Comparison of ENCODE assay signal across 12 cellular contexts in genomic region chr6:132952998-132953397, GRCh38.
A peak's percentile ranks its signal among the peaks of the same experiment; 100 is the strongest.
DNase-seq lines count a peak whose midpoint lies in the region; FAIRE-seq and TF ChIP-seq lines count a peak whose summit lies in the region.
"Had no signal": no experiment of that assay in that cellular context is flagged by ENCODE, and none has a peak within 500 bp of the region (broad histone marks: within the 10 kb centered on the region; RNA-seq: fewer than 3 reads in every experiment).

No MANE protein-coding gene starts in this region.

- DNase-seq in NCI-H2171 treated with DMSO at 0.1 percent for 48 hours (lab: John Stamatoyannopoulos, UW) (peak; percentile 49), NCI-H2171 (lab: John Stamatoyannopoulos, UW) (no peak), frontal cortex (ENCODE audit: low spot score in 2 of 2) (no peak), NCI-H82 treated with DMSO at 0.1 percent for 48 hours (lab: John Stamatoyannopoulos, UW; ENCODE audit: unreplicated experiment) (no peak), posterior vena cava (ENCODE audit: low spot score) (no peak)
- DNase-seq: CD8-positive, alpha-beta T cell; COR-L47; HFFc6 had no signal

- H3K4me3 ChIP-seq in BLaER1 treated with 17β-estradiol and CSF1 and Interleukin-3, amounts not matched to agents 10 nM and 100 nM, result no peak overlapping the region

- H3K9ac ChIP-seq in BLaER1 treated with 17β-estradiol and CSF1 and Interleukin-3, amounts not matched to agents 10 nM and 100 nM, result no peak overlapping the region

- H3K9me3 Mint-ChIP-seq in nephron, result no peaks in the 10 kb centered on the region
- H3K9me3 Mint-ChIP-seq: CD14-positive monocyte; CD8-positive, alpha-beta T cell; HFFc6 had no signal

- H3K36me3 ChIP-seq in BLaER1 treated with 17β-estradiol and CSF1 and Interleukin-3, amounts not matched to agents 10 nM and 100 nM, result no peaks in the 10 kb centered on the region

- H3K4me1 ChIP-seq in BLaER1 treated with 17β-estradiol and CSF1 and Interleukin-3, amounts not matched to agents 10 nM and 100 nM, result peaks cover 0 to 20% (median 13%) of the 10 kb centered on the region in 10 experiments; a peak in 12 of 20 replicates

- peaks cover 67% of the 10 kb centered on the region for H3K4me1 Mint-ChIP-seq in nephron
- H3K4me1 Mint-ChIP-seq: B cell, CD14-positive monocyte had no signal

- H3K27me3 Mint-ChIP-seq in nephron (ENCODE audit: low read depth), result no peaks in the 10 kb centered on the region

- peak overlapping the region in 7 of 11 experiments; percentile 4 to 62 (median 52); a peak in 13 of 22 replicates for H3K4me2 ChIP-seq in BLaER1 treated with 17β-estradiol and CSF1 and Interleukin-3, amounts not matched to agents 10 nM and 100 nM

- no peaks in the 10 kb centered on the region for H3K36me3 Mint-ChIP-seq in nephron (ENCODE audit: low read depth)
- H3K36me3 Mint-ChIP-seq: CD14-positive monocyte; CD8-positive, alpha-beta T cell had no signal

- FAIRE-seq in frontal cortex (lab: Jason Lieb, UNC), result no peak

- H3K4me3 Mint-ChIP-seq in nephron, result peak overlapping the region in 1 of 3 experiments; percentile 42
- H3K4me3 Mint-ChIP-seq: B cell; CD14-positive monocyte; CD8-positive, alpha-beta T cell; HFFc6 had no signal

- peak overlapping the region; percentile 70 to 79 (median 76) for H3K27ac Mint-ChIP-seq in nephron
- H3K27ac Mint-ChIP-seq: B cell; CD14-positive monocyte; CD8-positive, alpha-beta T cell; HFFc6 had no signal

- no peaks in the 10 kb centered on the region for H4K20me1 ChIP-seq in BLaER1 treated with 17β-estradiol and CSF1 and Interleukin-3, amounts not matched to agents 10 nM and 100 nM

- intact Hi-C loops in posterior vena cava (cut with DNase I), result no loop called here

- no peak for TF ChIP-seq CTCF in nephron (IDR thresholded peaks at IDR 0.05; ENCODE audit: unreplicated experiment in 3 of 3)

- no peaks in the 10 kb centered on the region for H3K27me3 ChIP-seq in BLaER1 treated with 17β-estradiol and CSF1 and Interleukin-3, amounts not matched to agents 10 nM and 100 nM

- H3K9me3 ChIP-seq in BLaER1 treated with 17β-estradiol and CSF1 and Interleukin-3, amounts not matched to agents 10 nM and 100 nM (replicated peaks in 1 of 11), result no peaks in the 10 kb centered on the region

- H3K27ac ChIP-seq in BLaER1 treated with 17β-estradiol and CSF1 and Interleukin-3, amounts not matched to agents 10 nM and 100 nM, result no peak overlapping the region
